ENCODE assay signal across 9 cellular contexts in the genomic region with DNA sequence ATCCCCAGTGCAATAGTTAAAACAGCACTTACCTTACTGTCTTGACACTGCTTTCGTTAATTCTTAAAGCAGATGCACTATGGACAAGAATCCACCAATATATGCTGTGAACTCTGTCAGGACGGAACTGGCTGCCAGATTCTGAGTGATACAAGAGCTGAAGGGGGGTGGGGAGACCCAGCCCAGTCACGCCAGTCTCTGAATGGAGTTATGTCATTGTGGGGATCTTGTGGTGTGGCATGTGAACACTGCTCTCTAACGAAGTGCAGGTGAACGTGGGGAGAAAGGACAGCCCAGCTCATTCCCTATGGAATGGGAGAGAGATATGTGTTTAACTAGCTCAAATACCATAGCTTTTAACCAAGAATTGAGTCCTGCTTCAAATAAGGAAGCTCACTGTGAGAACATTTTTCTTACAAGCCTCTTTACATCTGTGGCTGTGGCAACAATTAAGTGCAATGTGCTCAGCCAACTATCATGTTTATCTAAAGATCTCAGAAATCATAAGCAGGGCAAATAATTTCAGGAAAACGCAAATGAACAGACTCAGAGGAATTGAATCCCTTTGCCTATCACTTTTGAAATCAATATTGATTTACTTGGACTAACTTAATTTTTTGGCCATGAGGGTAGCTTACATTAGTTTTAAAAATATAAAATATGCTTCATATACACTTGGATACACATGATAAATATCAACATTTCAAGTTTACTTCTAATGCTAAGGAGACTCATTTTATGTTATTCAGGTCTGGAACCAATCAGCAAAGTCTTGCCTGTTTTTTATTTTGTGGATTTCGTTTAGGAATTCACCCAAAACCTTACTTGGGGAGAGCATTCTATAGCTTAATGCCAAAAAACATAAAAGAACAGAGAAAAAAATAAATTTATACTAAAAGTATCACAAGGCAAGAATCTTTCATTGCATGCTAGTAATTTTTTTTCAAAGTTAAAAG. TPM values are rescaled to one million over a fixed set of nuclear protein-coding genes. Genes with fewer than 3 reads are reported as not detected.
DNase-seq lines count a peak whose midpoint lies in the region; ATAC-seq lines count a peak whose summit lies in the region.
"Had no signal": no experiment of that assay in that cellular context is flagged by ENCODE, and none has a peak within 500 bp of the region (broad histone marks: within the 10 kb centered on the region; RNA-seq: fewer than 3 reads in every experiment).

A gene with protein sequence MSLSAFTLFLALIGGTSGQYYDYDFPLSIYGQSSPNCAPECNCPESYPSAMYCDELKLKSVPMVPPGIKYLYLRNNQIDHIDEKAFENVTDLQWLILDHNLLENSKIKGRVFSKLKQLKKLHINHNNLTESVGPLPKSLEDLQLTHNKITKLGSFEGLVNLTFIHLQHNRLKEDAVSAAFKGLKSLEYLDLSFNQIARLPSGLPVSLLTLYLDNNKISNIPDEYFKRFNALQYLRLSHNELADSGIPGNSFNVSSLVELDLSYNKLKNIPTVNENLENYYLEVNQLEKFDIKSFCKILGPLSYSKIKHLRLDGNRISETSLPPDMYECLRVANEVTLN (minus strand): TSS at position 129 of the 956 bp plus-strand sequence. CDS start 2,515 bp downstream, outside the sequence.

- no peak within 1 kb of the TSS for H3K4me3 Mint-ChIP-seq in activated T-helper 1 cell treated with anti-CD3 and anti-CD28 coated beads, Interleukin-12 subunit alpha, Interleukin-12 subunit beta, Interleukin-2, Interleukin-4 antibody, amounts not matched to agents 30 ng/mL and 10 ng/mL and 1 ng/mL, durations not matched to agents 14 hours and 24 hours and 36 hours

- ATAC-seq in HG03095 (IDR thresholded peaks at IDR 0.05; ENCODE audit: unreplicated experiment) (no peak), HG03432 (IDR thresholded peaks at IDR 0.05; ENCODE audit: unreplicated experiment) (no peak)

- no peak within 1 kb of the TSS for H3K27ac ChIP-seq in temporal lobe (ENCODE audit: low read depth, low read length)

- no peaks in the 10 kb centered on the region for H3K9me3 Mint-ChIP-seq in activated T-helper 1 cell treated with anti-CD3 and anti-CD28 coated beads, Interleukin-12 subunit alpha, Interleukin-12 subunit beta, Interleukin-2, Interleukin-4 antibody, amounts not matched to agents 30 ng/mL and 10 ng/mL and 1 ng/mL, durations not matched to agents 14 hours and 24 hours and 36 hours

- intact Hi-C loops in activated T-helper 1 cell treated with anti-CD3 and anti-CD28 coated beads, Interleukin-12 subunit alpha, Interleukin-12 subunit beta, Interleukin-2, Interleukin-4 antibody, amounts not matched to agents 30 ng/mL and 10 ng/mL and 1 ng/mL, durations not matched to agents 14 hours and 24 hours and 36 hours (cut with micrococcal nuclease) = no loop called here

- no peaks in the 10 kb centered on the region for H3K36me3 Mint-ChIP-seq in activated T-helper 1 cell treated with anti-CD3 and anti-CD28 coated beads, Interleukin-12 subunit alpha, Interleukin-12 subunit beta, Interleukin-2, Interleukin-4 antibody, amounts not matched to agents 30 ng/mL and 10 ng/mL and 1 ng/mL, durations not matched to agents 14 hours and 24 hours and 36 hours (ENCODE audit: low read depth)

- no peaks in the 10 kb centered on the region for H3K4me1 Mint-ChIP-seq in activated T-helper 1 cell treated with anti-CD3 and anti-CD28 coated beads, Interleukin-12 subunit alpha, Interleukin-12 subunit beta, Interleukin-2, Interleukin-4 antibody, amounts not matched to agents 30 ng/mL and 10 ng/mL and 1 ng/mL, durations not matched to agents 14 hours and 24 hours and 36 hours (ENCODE audit: low read depth)

- no peaks in the 10 kb centered on the region for H3K27me3 Mint-ChIP-seq in activated T-helper 1 cell treated with anti-CD3 and anti-CD28 coated beads, Interleukin-12 subunit alpha, Interleukin-12 subunit beta, Interleukin-2, Interleukin-4 antibody, amounts not matched to agents 30 ng/mL and 10 ng/mL and 1 ng/mL, durations not matched to agents 14 hours and 24 hours and 36 hours (ENCODE audit: insufficient read depth)

- DNase-seq in HT-29 (ENCODE audit: low spot score) (peak; percentile 32), cerebellum (ENCODE audit: low spot score) (no peak), medulla oblongata (ENCODE audit: extremely low spot score) (peak; percentile 28)
- DNase-seq in activated T-helper 1 cell treated with anti-CD3 and anti-CD28 coated beads, Interleukin-12 subunit alpha, Interleukin-12 subunit beta, Interleukin-2, Interleukin-4 antibody, amounts not matched to agents 30 ng/mL and 10 ng/mL and 1 ng/mL, durations not matched to agents 14 hours and 24 hours and 36 hours (ENCODE audit: low spot score) = no peak
- no peak for DNase-seq in activated effector memory CD4-positive, alpha-beta T cell treated with Interleukin-2 at 50 U/mL for 16 hours
- DNase-seq: activated CD4-positive, CD25-positive, alpha-beta regulatory T cell treated with anti-CD3 and anti-CD28 coated beads, Interleukin-2, amount 50 U/mL, for 72 hours had no signal

- no peak within 1 kb of the TSS for H3K27ac Mint-ChIP-seq in activated T-helper 1 cell treated with anti-CD3 and anti-CD28 coated beads, Interleukin-12 subunit alpha, Interleukin-12 subunit beta, Interleukin-2, Interleukin-4 antibody, amounts not matched to agents 30 ng/mL and 10 ng/mL and 1 ng/mL, durations not matched to agents 14 hours and 24 hours and 36 hours

RNA-seq across cellular contexts. Expression of the gene that starts here (rescaled TPM):
- 0.10 and 0.63 TPM in 2 replicates for total RNA-seq in HT-29 (2014; rRNA removed; shearing (Covaris generic))
- 57.6 TPM for total RNA-seq in cerebellum
- 16.7 TPM for total RNA-seq in temporal lobe
- total RNA-seq in activated T-helper 1 cell treated with anti-CD3 and anti-CD28 coated beads, Interleukin-12 subunit alpha, Interleukin-12 subunit beta, Interleukin-2, Interleukin-4 antibody, amounts not matched to agents 30 ng/mL and 10 ng/mL and 1 ng/mL, durations not matched to agents 14 hours and 24 hours and 36 hours = not detected in 2 replicates

Comparison
In these comparisons a context has a peak if more than half of its experiments do, and no peak if none do; other contexts are left out.
1. RNA of the gene that starts here (total RNA-seq): 57.6 TPM in cerebellum (single experiment) and 16.7 TPM in temporal lobe (single experiment); 0.10 to 0.63 TPM in HT-29 and not detected in activated T-helper 1 cell treated with anti-CD3 and anti-CD28 coated beads, Interleukin-12 subunit alpha, Interleukin-12 subunit beta, Interleukin-2, Interleukin-4 antibody, amounts not matched to agents 30 ng/mL and 10 ng/mL and 1 ng/mL, durations not matched to agents 14 hours and 24 hours and 36 hours; every median in the first group is over 10 times any median in the second.
2. Peak in DNase-seq in HT-29; RNA of the gene not detected or under 1 TPM.